Comparison of ENCODE assay signal across 8 cellular contexts in the genomic region with DNA sequence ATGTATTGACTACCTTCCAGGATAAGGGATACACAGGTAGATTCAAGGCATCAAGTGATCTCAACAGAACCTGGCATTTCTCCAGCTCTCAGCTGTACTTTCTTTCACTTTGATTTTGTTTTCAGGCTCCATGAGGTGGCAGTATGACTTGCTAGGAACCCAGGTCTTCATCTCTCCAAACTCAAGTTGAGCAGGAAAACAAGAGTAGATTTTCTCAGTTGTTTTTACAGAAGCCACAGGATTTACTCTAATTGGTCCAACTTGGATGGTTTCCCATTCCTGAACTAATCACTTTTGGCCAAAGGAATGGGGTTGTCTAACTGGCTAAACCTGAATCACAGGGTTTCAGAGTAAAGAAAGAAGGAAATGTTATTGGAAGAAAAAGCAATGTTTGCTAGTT.
DNase-seq lines count a peak whose midpoint lies in the region; ATAC-seq and TF ChIP-seq lines count a peak whose summit lies in the region.

No MANE protein-coding gene starts in this region.

- ATAC-seq in GM21786 (IDR thresholded peaks at IDR 0.05; ENCODE audit: unreplicated experiment) (no peak), GM18498 (IDR thresholded peaks at IDR 0.05; ENCODE audit: unreplicated experiment) (no peak)

- TF ChIP-seq CTCF in LNCAP (IDR thresholded peaks at IDR 0.05): peak; percentile 48; the same call in 1 of the 2 replicates

- DNase-seq in EL (peak; percentile 62), astrocyte of the hippocampus (ENCODE audit: low read depth, low spot score) (peak; percentile 91), lung microvascular endothelial cell (ENCODE audit: low read depth in 2 of 2) (peak; percentile 10 to 42), T-helper 9 cell (no peak)
- no peak for DNase-seq in activated CD4-positive, alpha-beta T cell treated with anti-CD3 and anti-CD28 coated beads for 48 hours

Comparison
In these comparisons a context has a peak if more than half of its experiments do, and no peak if none do; other contexts are left out.
1. DNase-seq: peak in EL (single experiment), astrocyte of the hippocampus (single experiment) and lung microvascular endothelial cell (2 of 2); none in activated CD4-positive, alpha-beta T cell treated with anti-CD3 and anti-CD28 coated beads for 48 hours (single experiment) and T-helper 9 cell (single experiment).